8 cellular contexts compared by ENCODE assay signal in genomic region chr11:73141309-73142127, GRCh38. TPM values are rescaled to one million over a fixed set of nuclear protein-coding genes. Genes with fewer than 3 reads are reported as not detected.
DNase-seq lines count a peak whose midpoint lies in the region; ATAC-seq lines count a peak whose summit lies in the region.

No MANE protein-coding gene starts in this region.

- DNase-seq in activated effector memory CD4-positive, alpha-beta T cell treated with anti-CD3 and anti-CD28 coated beads, Interleukin-2, amount 50 U/mL, for 16 hours, result peak; percentile 79
- no peak for DNase-seq in activated effector memory CD4-positive, alpha-beta T cell treated with Interleukin-2 at 50 U/mL for 16 hours
- DNase-seq in NCI-H748 (lab: John Stamatoyannopoulos, UW; ENCODE audit: unreplicated experiment), result peak; percentile 87
- peak; percentile 49 for DNase-seq in activated T-cell treated with anti-CD3 and anti-CD28 coated beads for 48 hours (ENCODE audit: low read depth)
- peak; percentile 66 for DNase-seq in myocyte (ENCODE audit: low read depth)
- peak; percentile 44 for DNase-seq in stimulated activated naive CD4-positive, alpha-beta T cell treated with Interleukin-2 at 50 U/mL for 16 hours (lab: John Stamatoyannopoulos, UW)

- ATAC-seq in HG02970 (IDR thresholded peaks at IDR 0.05; ENCODE audit: low FRiP score, unreplicated experiment) (peak; percentile 5), esophagus mucosa (peak; percentile 33)

RNA-seq across cellular contexts. Expression of gene FCHSD2, which starts 0.6 kb away (rescaled TPM):
- total RNA-seq in esophagus mucosa, result 7.3 TPM
- total RNA-seq in myocyte, result 11.1 and 13.1 TPM in 2 replicates
- polyA plus RNA-seq in myocyte (2012), result 17.2 TPM
